Comparison of ENCODE assay signal across 1 cellular context in genomic region chr6:158020272-158020711, GRCh38.
A peak's percentile ranks its signal among the peaks of the same experiment; 100 is the strongest.
TF ChIP-seq lines count a peak whose summit lies in the region.

No MANE protein-coding gene starts in this region.

TF ChIP-seq in HepG2, 621 proteins besides CTCF, POLR2A, EP300 and RAD21:
- TF ChIP-seq CREB1 (IDR thresholded peaks at IDR 0.05), result 0 out of 2 replicates have a peak, but pooled peaks have one; percentile 19
- TF ChIP-seq CREB1 (CRISPR knock-in tag; IDR thresholded peaks at IDR 0.05), result no peak
- TF ChIP-seq ZNF784 (CRISPR knock-in tag; IDR thresholded peaks at IDR 0.05; ENCODE audit: borderline replicate concordance), result no peak
- peak; percentile 64 for TF ChIP-seq RBM22 (optimal IDR thresholded peaks at IDR 0.05; ENCODE audit: low read length)
- TF ChIP-seq PHF21A (CRISPR knock-in tag; IDR thresholded peaks at IDR 0.05), result no peak
- no peak for TF ChIP-seq ZNF674 (CRISPR knock-in tag; IDR thresholded peaks at IDR 0.05; ENCODE audit: low read depth)
